ENCODE assay signal across 14 cellular contexts in the genomic region with DNA sequence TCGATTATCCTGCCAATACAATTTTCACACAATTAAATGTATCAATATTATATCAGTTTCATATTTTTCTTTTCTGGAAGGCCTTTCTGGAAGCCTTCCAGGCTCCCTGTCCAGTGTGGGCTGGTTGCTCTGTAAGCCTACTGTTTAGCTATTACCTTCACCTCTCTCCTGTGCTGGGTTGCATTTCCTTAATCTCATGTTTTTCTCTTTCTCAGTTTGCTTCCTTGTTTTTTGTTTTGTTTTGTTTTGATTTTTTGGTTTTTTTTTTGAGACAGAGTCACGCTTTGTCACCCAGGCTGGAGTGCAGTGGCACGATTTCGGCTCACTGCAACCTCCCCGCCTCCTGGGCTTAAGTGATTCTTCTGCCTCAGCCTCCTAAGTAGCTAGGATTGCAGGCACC. TPM values are rescaled to one million over a fixed set of nuclear protein-coding genes. Genes with fewer than 3 reads are reported as not detected.
A peak's percentile ranks its signal among the peaks of the same experiment; 100 is the strongest.
DNase-seq lines count a peak whose midpoint lies in the region; ATAC-seq, FAIRE-seq and TF ChIP-seq lines count a peak whose summit lies in the region.
"Had no signal": no experiment of that assay in that cellular context is flagged by ENCODE, and none has a peak within 500 bp of the region (broad histone marks: within the 10 kb centered on the region; RNA-seq: fewer than 3 reads in every experiment).

No MANE protein-coding gene starts in this region.

- CTCF ChIA-PET in activated B cell treated with CpG ODN at 0.5 μM for 24 hours (lab: Charles Lee): interaction anchor here (1.5 to 2.4 kb wide), 3 partner anchors 8 to 97 kb away, joined by 3 to 13 read pairs (median 5); a partner anchor contains a TSS

- peaks cover 31% of the 10 kb centered on the region for H3K4me1 Mint-ChIP-seq in activated B cell treated with CpG ODN at 0.5 μM for 24 hours
- H3K4me1 Mint-ChIP-seq in stimulated activated memory B cell treated with anti-CD40 and anti-IgM and Interleukin-4, amounts not matched to agents 10 μg/mL and 1 μg/mL and 100 μg/mL, for 72 hours: peaks cover 46% of the 10 kb centered on the region

- TF ChIP-seq POLR2A in H54 (IDR thresholded peaks at IDR 0.05; ENCODE audit: low read depth, low read length): no peak

- peak; percentile 23 for ATAC-seq in activated B cell treated with CpG ODN at 0.5 μM for 24 hours (ENCODE audit: low read depth)
- ATAC-seq in stimulated activated memory B cell treated with anti-CD40 and anti-IgM and Interleukin-4, amounts not matched to agents 10 μg/mL and 1 μg/mL and 100 μg/mL, for 72 hours: peak; percentile 64
- ATAC-seq: A549, HCT116 had no signal

- peaks cover 10% of the 10 kb centered on the region for H3K36me3 Mint-ChIP-seq in activated B cell treated with CpG ODN at 0.5 μM for 24 hours (ENCODE audit: low read depth)
- H3K36me3 Mint-ChIP-seq in stimulated activated memory B cell treated with anti-CD40 and anti-IgM and Interleukin-4, amounts not matched to agents 10 μg/mL and 1 μg/mL and 100 μg/mL, for 72 hours: peaks cover 18% of the 10 kb centered on the region

- TF ChIP-seq CTCF in activated B cell treated with CpG ODN at 0.5 μM for 24 hours (IDR thresholded peaks at IDR 0.05): no peak

- FAIRE-seq in GM18507 (lab: Jason Lieb, UNC) (peak; percentile 21), H54 (lab: Jason Lieb, UNC) (no peak)
- FAIRE-seq: A549 had no signal

- DNase-seq in GM18507 (ENCODE audit: extremely low spot score, insufficient read length, low read depth): no peak
- no peak for DNase-seq in activated B cell treated with CpG ODN at 0.5 μM for 24 hours
- no peak for DNase-seq in H54 (ENCODE audit: insufficient read length, low spot score)
- no peak for DNase-seq in SHP77 treated with DMSO at 0.1 percent for 48 hours (lab: John Stamatoyannopoulos, UW)
- no peak for DNase-seq in stimulated activated CD4-positive, alpha-beta T cell treated with anti-CD3 and anti-CD28 coated beads, Interleukin-12 subunit alpha, Interleukin-12 subunit beta, amount 100 ng/mL, for 4 hours
- DNase-seq: Caco-2; CD8-positive, alpha-beta memory T cell; DND-41; GF-D8; KBM-7 had no signal

- POLR2A ChIA-PET in activated B cell treated with CpG ODN at 0.5 μM for 24 hours (lab: Charles Lee): interaction anchor here (0.6 to 2.5 kb wide), 12 partner anchors 9 to 504 kb away, joined by 3 to 20 read pairs (median 4); a partner anchor contains a TSS

- no peaks in the 10 kb centered on the region for H3K27me3 Mint-ChIP-seq in activated B cell treated with CpG ODN at 0.5 μM for 24 hours
- no peaks in the 10 kb centered on the region for H3K27me3 Mint-ChIP-seq in stimulated activated memory B cell treated with anti-CD40 and anti-IgM and Interleukin-4, amounts not matched to agents 10 μg/mL and 1 μg/mL and 100 μg/mL, for 72 hours
- H3K27me3 Mint-ChIP-seq: CD8-positive, alpha-beta memory T cell had no signal

- intact Hi-C loops in activated B cell treated with CpG ODN at 0.5 μM for 24 hours (cut with micrococcal nuclease): no loop called here

- peak overlapping the region; percentile 55 for H3K4me3 Mint-ChIP-seq in activated B cell treated with CpG ODN at 0.5 μM for 24 hours
- H3K4me3 Mint-ChIP-seq in stimulated activated memory B cell treated with anti-CD40 and anti-IgM and Interleukin-4, amounts not matched to agents 10 μg/mL and 1 μg/mL and 100 μg/mL, for 72 hours: peak overlapping the region; percentile 22

- no peaks in the 10 kb centered on the region for H3K9me3 Mint-ChIP-seq in activated B cell treated with CpG ODN at 0.5 μM for 24 hours
- peaks cover 3% of the 10 kb centered on the region for H3K9me3 Mint-ChIP-seq in stimulated activated memory B cell treated with anti-CD40 and anti-IgM and Interleukin-4, amounts not matched to agents 10 μg/mL and 1 μg/mL and 100 μg/mL, for 72 hours
- H3K9me3 Mint-ChIP-seq: CD8-positive, alpha-beta memory T cell had no signal

- H3K27ac Mint-ChIP-seq in activated B cell treated with CpG ODN at 0.5 μM for 24 hours: peak overlapping the region; percentile 73
- H3K27ac Mint-ChIP-seq in stimulated activated memory B cell treated with anti-CD40 and anti-IgM and Interleukin-4, amounts not matched to agents 10 μg/mL and 1 μg/mL and 100 μg/mL, for 72 hours: peak overlapping the region; percentile 74
- H3K27ac Mint-ChIP-seq: CD8-positive, alpha-beta memory T cell had no signal

RNA-seq across cellular contexts. Expression of a gene that starts 6.8 kb away (rescaled TPM):
- total RNA-seq in activated B cell treated with CpG ODN at 0.5 μM for 24 hours: 79.1 and 80.0 TPM in 2 replicates

RNA-seq across cellular contexts. Expression of a gene that starts 9.0 kb away (rescaled TPM):
- total RNA-seq in activated B cell treated with CpG ODN at 0.5 μM for 24 hours: 66.7 and 81.5 TPM in 2 replicates

RNA-seq across cellular contexts. Expression of a gene that starts 31.4 kb away (rescaled TPM):
- total RNA-seq in activated B cell treated with CpG ODN at 0.5 μM for 24 hours: 4.4 and 5.2 TPM in 2 replicates

RNA-seq across cellular contexts. Expression of a gene that starts 33.7 kb away (rescaled TPM):
- total RNA-seq in activated B cell treated with CpG ODN at 0.5 μM for 24 hours: 216 and 240 TPM in 2 replicates
- total RNA-seq: H4 had no signal

RNA-seq across cellular contexts. Expression of a gene that starts 43.6 kb away (rescaled TPM):
- 11.7 and 13.0 TPM in 2 replicates for total RNA-seq in activated B cell treated with CpG ODN at 0.5 μM for 24 hours
